Comparison of ENCODE assay signal across 19 cellular contexts in genomic region chrX:9324676-9325075, GRCh38.
"Had no signal": no experiment of that assay in that cellular context is flagged by ENCODE, and none has a peak within 500 bp of the region (broad histone marks: within the 10 kb centered on the region; RNA-seq: fewer than 3 reads in every experiment).

No MANE protein-coding gene starts in this region.

- H3K27ac Mint-ChIP-seq: endodermal cell, natural killer cell had no signal

- H3K9me3 Mint-ChIP-seq: natural killer cell had no signal

- H3K36me3 Mint-ChIP-seq: natural killer cell had no signal

- H3K27ac ChIP-seq: coronary artery, epithelial cell of prostate, esophagus muscularis mucosa, hepatocyte, sigmoid colon had no signal

- DNase-seq: effector CD4-positive, alpha-beta T cell; endodermal cell; foreskin melanocyte; head of caudate nucleus; kidney; left cardiac atrium; left ventricle myocardium superior; natural killer cell; posterior cingulate gyrus; sigmoid colon; small intestine; stimulated activated CD4-positive, alpha-beta T cell treated with anti-CD3 and anti-CD28 coated beads, Interleukin-12 subunit alpha, Interleukin-12 subunit beta, amount 100 ng/mL, for 4 hours; stimulated activated naive CD4-positive, alpha-beta T cell treated with Interleukin-2 at 50 U/mL for 16 hours; trophoblast cell had no signal

- H3K4me1 ChIP-seq: esophagus muscularis mucosa, sigmoid colon had no signal

- H3K4me1 Mint-ChIP-seq: neural crest cell had no signal

- H3K4me3 ChIP-seq: coronary artery, esophagus muscularis mucosa, hepatocyte, sigmoid colon had no signal

- H3K79me2 ChIP-seq: hepatocyte had no signal

- H3K4me2 ChIP-seq: hepatocyte had no signal

- H2AFZ ChIP-seq: hepatocyte had no signal

- H3K4me3 Mint-ChIP-seq: endodermal cell, natural killer cell, neural crest cell had no signal

- H3K9me3 ChIP-seq: esophagus muscularis mucosa, sigmoid colon had no signal

- H3K36me3 ChIP-seq: esophagus muscularis mucosa, sigmoid colon had no signal

- ATAC-seq: left cardiac atrium, left ventricle myocardium superior, natural killer cell had no signal

- H3K27me3 ChIP-seq: esophagus muscularis mucosa, hepatocyte, sigmoid colon had no signal
